ENCODE assay signal across 11 cellular contexts in genomic region chr7:49775065-49775948, GRCh38. TPM values are rescaled to one million over a fixed set of nuclear protein-coding genes. Genes with fewer than 3 reads are reported as not detected.
DNase-seq lines count a peak whose midpoint lies in the region; ATAC-seq, FAIRE-seq and TF ChIP-seq lines count a peak whose summit lies in the region.
"Had no signal": no experiment of that assay in that cellular context is flagged by ENCODE, and none has a peak within 500 bp of the region (broad histone marks: within the 10 kb centered on the region; RNA-seq: fewer than 3 reads in every experiment).

No MANE protein-coding gene starts in this region.

- POLR2A ChIA-PET in HepG2 (lab: Yijun Ruan, JAX), result no interaction called here

- no CpG with 5 or more reads among the region's 106 CpGs for WGBS in H9 (ENCODE audit: extremely low coverage, insufficient read length, low lambda C conversion rate)
- whole genome bisulfite sequencing in HepG2 (ENCODE audit: low lambda C conversion rate), result 46% methylated on average over 23 of the region's 106 CpGs

- no peak overlapping the region for H4K91ac ChIP-seq in H9 (ENCODE audit: insufficient read length, low read depth, low read length)

- H3K79me2 ChIP-seq in H9 (ENCODE audit: insufficient read depth, low read length), result no peaks in the 10 kb centered on the region
- no peaks in the 10 kb centered on the region for H3K79me2 ChIP-seq in HepG2 (ENCODE audit: insufficient read depth, low read length)

- H3K36me3 ChIP-seq in colonic mucosa (no peaks in the 10 kb centered on the region), HepG2 (replicated peaks in 1 of 2; ENCODE audit: control insufficient read depth in 1 of 2, insufficient read depth in 2 of 2, low read length in 2 of 2) (no peaks in the 10 kb centered on the region)
- H3K36me3 ChIP-seq: SJSA1 had no signal

- TF ChIP-seq POLR2A in HepG2 (IDR thresholded peaks at IDR 0.05; ENCODE audit: insufficient read depth in 1 of 2, low read depth in 2 of 2, low read length in 2 of 2), result no peak

- H3K4me2 ChIP-seq in H9 (ENCODE audit: insufficient read depth, insufficient read length, low read length) (peak overlapping the region; percentile 93), HepG2 (ENCODE audit: low read depth, low read length) (no peak overlapping the region)

- H3K9ac ChIP-seq in H9 (ENCODE audit: extremely low read depth, insufficient read length, low read length), result no peak overlapping the region
- peak overlapping the region; percentile 19 to 33 for H3K9ac ChIP-seq in colonic mucosa (ENCODE audit: low read depth in 2 of 2, low read length in 2 of 2)
- no peak overlapping the region for H3K9ac ChIP-seq in HepG2 (ENCODE audit: insufficient read depth, low read depth, low read length)

- no peak overlapping the region for H2BK5ac ChIP-seq in H9 (ENCODE audit: insufficient read length, low read length)

- H3K9me3 Mint-ChIP-seq in H9, result peaks cover 0 to 3% of the 10 kb centered on the region in 2 experiments; a peak in 1 of 5 replicates

- DNase-seq in H9, result peak; percentile 49
- no peak for DNase-seq in colonic mucosa
- DNase-seq in HepG2 (ENCODE audit: low spot score), result no peak
- no peak for DNase-seq in stimulated activated naive CD8-positive, alpha-beta T cell treated with anti-CD3 and anti-CD28 coated beads, Interleukin-15, Interleukin-2, amounts not matched to agents 100 U/mL and 50 U/mL, for 24 hours
- no peak for DNase-seq in NCI-H2107 (lab: John Stamatoyannopoulos, UW)
- no peak for DNase-seq in NCI-H2196 (lab: John Stamatoyannopoulos, UW; ENCODE audit: unreplicated experiment)
- no peak for DNase-seq in NCI-H1105 (lab: John Stamatoyannopoulos, UW)
- DNase-seq: HFFc6 had no signal

- H3K79me1 ChIP-seq in H9 (ENCODE audit: insufficient read depth, low read depth, low read length, poor library complexity, severe bottlenecking), result no peaks in the 10 kb centered on the region

- no peak for TF ChIP-seq EP300 in HepG2 (IDR thresholded peaks at IDR 0.05; ENCODE audit: low read depth in 2 of 2, low read length in 2 of 2)
- TF ChIP-seq EP300 in HepG2 (CRISPR knock-in tag; IDR thresholded peaks at IDR 0.05; ENCODE audit: borderline replicate concordance), result no peak

- CTCF ChIA-PET in HepG2 (lab: Yijun Ruan, JAX; ENCODE audit: low intra/inter-chr PET ratio, low total read pairs), result no interaction called here

- H3K56ac ChIP-seq in H9 (ENCODE audit: insufficient read length, low read depth, low read length), result no peak overlapping the region

- in situ Hi-C loops in HepG2 (cut with HindIII; ENCODE audit: extremely low pct_ligation_motif_present, low pct_unique_long_range_greater_than_20kb), result no loop called here

- peaks cover 36% of the 10 kb centered on the region for H3K27me3 ChIP-seq in H9 (ENCODE audit: insufficient read depth, low read length)
- H3K27me3 ChIP-seq in colonic mucosa, result peaks cover 35% of the 10 kb centered on the region
- peaks cover 1 to 21% of the 10 kb centered on the region in 2 experiments; a peak in 3 of 5 replicates for H3K27me3 ChIP-seq in HepG2 (ENCODE audit: control insufficient read depth in 1 of 2, insufficient read depth in 2 of 2, low read length in 2 of 2)

- no peak overlapping the region; the same call in 1 of the 2 replicates for H3K14ac ChIP-seq in H9 (ENCODE audit: insufficient read depth, low read length)

- no peak overlapping the region for H3K23ac ChIP-seq in H9 (ENCODE audit: insufficient read length, low read depth, low read length)

- no peak for TF ChIP-seq RAD21 in HepG2 (CRISPR knock-in tag; IDR thresholded peaks at IDR 0.05)

- no peak overlapping the region for H2BK120ac ChIP-seq in H9 (ENCODE audit: low read depth, low read length, poor library complexity, severe bottlenecking)

- no peak overlapping the region for H3K4ac ChIP-seq in H9 (ENCODE audit: low read depth, low read length)

- H3K27ac ChIP-seq in H9 (ENCODE audit: insufficient read length, low read depth, low read length), result no peak overlapping the region
- no peak overlapping the region for H3K27ac ChIP-seq in colonic mucosa
- no peak overlapping the region for H3K27ac ChIP-seq in HepG2 (ENCODE audit: extremely low read length, insufficient read depth, low read length)
- H3K27ac ChIP-seq: SJSA1 had no signal

- ATAC-seq in HepG2, result peak; percentile 47; the same call in 2 of the 3 replicates
- peak; percentile 11 for ATAC-seq in stimulated activated naive CD8-positive, alpha-beta T cell treated with anti-CD3 and anti-CD28 coated beads, Interleukin-15, Interleukin-2, amounts not matched to agents 100 U/mL and 50 U/mL, for 24 hours
- no peak for ATAC-seq in HG03439 (IDR thresholded peaks at IDR 0.05; ENCODE audit: unreplicated experiment)

- intact Hi-C loops in colonic mucosa (cut with DNase I) (no loop called here), HepG2 (cut with micrococcal nuclease; ENCODE audit: unreplicated experiment) (no loop called here)

- H3K23me2 ChIP-seq in H9 (ENCODE audit: insufficient read length, low read depth, low read length, poor library complexity, severe bottlenecking), result peaks cover 26% of the 10 kb centered on the region

- no peaks in the 10 kb centered on the region for H4K20me1 ChIP-seq in H9 (ENCODE audit: control insufficient read depth, insufficient read depth, insufficient read length)
- H4K20me1 ChIP-seq in HepG2 (ENCODE audit: insufficient read depth, low read length), result no peaks in the 10 kb centered on the region

- peak overlapping the region; percentile 45 for H3K4me3 ChIP-seq in colonic mucosa
- H3K4me3 ChIP-seq in HepG2 (replicated peaks in 1 of 3; ENCODE audit: insufficient read depth in 1 of 3, low read depth in 2 of 3, low read length in 3 of 3), result no peak overlapping the region
- H3K4me3 ChIP-seq: SJSA1 had no signal

- H3K4me1 Mint-ChIP-seq in H9, result peaks cover 11 to 16% of the 10 kb centered on the region in 2 experiments

- H3K36me3 Mint-ChIP-seq in H9 (ENCODE audit: insufficient read depth in 1 of 3, low read depth in 3 of 3), result peaks cover 0 to 4% (median 0%) of the 10 kb centered on the region in 3 experiments; a peak in 2 of 7 replicates

- peak overlapping the region; percentile 64 to 90 for H3K4me3 Mint-ChIP-seq in H9
- H3K4me3 Mint-ChIP-seq: HFFc6 had no signal

- H3T11ph ChIP-seq in H9 (ENCODE audit: low read length), result no peak overlapping the region

- peaks cover 72% of the 10 kb centered on the region for H3K27me3 Mint-ChIP-seq in H9 (ENCODE audit: low read depth)

- no TSS peak for BruUV-seq in HepG2 (replicated peaks; lab: Mats Ljungman, UMichigan)

- H3K9me3 ChIP-seq in H9 (ENCODE audit: control insufficient read depth, low read depth, low read length) (no peaks in the 10 kb centered on the region), colonic mucosa (no peaks in the 10 kb centered on the region), HepG2 (ENCODE audit: low read length) (no peaks in the 10 kb centered on the region)

- no peak overlapping the region for H2BK12ac ChIP-seq in H9 (ENCODE audit: insufficient read length, low read depth, low read length)

- H3K27ac Mint-ChIP-seq in H9, result peak overlapping the region in 1 of 3 experiments; percentile 65; a peak in 1 of 7 replicates
- H3K27ac Mint-ChIP-seq: HFFc6 had no signal

- no peak overlapping the region for H4K5ac ChIP-seq in H9 (ENCODE audit: insufficient read length, low read depth, low read length)

- no peak overlapping the region for H2BK20ac ChIP-seq in H9 (ENCODE audit: low read depth, low read length, poor library complexity, severe bottlenecking)

- H2BK15ac ChIP-seq in H9 (ENCODE audit: low read depth, low read length), result no peak overlapping the region

- H3K4me1 ChIP-seq in H9 (ENCODE audit: insufficient read depth, low read length), result no peaks in the 10 kb centered on the region
- no peaks in the 10 kb centered on the region for H3K4me1 ChIP-seq in colonic mucosa
- no peaks in the 10 kb centered on the region for H3K4me1 ChIP-seq in HepG2 (ENCODE audit: insufficient read depth, low read length)
- H3K4me1 ChIP-seq: SJSA1 had no signal

- TF ChIP-seq CTCF in H9 (conservative IDR thresholded peaks at IDR 0.05), result no peak
- TF ChIP-seq CTCF in colonic mucosa (IDR thresholded peaks at IDR 0.05), result no peak
- TF ChIP-seq CTCF in HepG2 (CRISPR knock-in tag; IDR thresholded peaks at IDR 0.05), result no peak

- H3K18ac ChIP-seq in H9 (ENCODE audit: insufficient read length, low read depth, low read length), result no peak overlapping the region

- no peak for FAIRE-seq in HepG2 (lab: Jason Lieb, UNC)
- FAIRE-seq: endothelial cell of umbilical vein had no signal

- H4K8ac ChIP-seq in H9 (replicated peaks; ENCODE audit: insufficient read length, low read depth, low read length), result no peak overlapping the region

- H2AFZ ChIP-seq in H9 (ENCODE audit: low read length), result no peak overlapping the region
- H2AFZ ChIP-seq in HepG2 (ENCODE audit: low read length), result no peak overlapping the region

- H2AK5ac ChIP-seq in H9 (ENCODE audit: insufficient read length, low read length), result no peak overlapping the region

RNA-seq across cellular contexts. Expression of gene VWC2, which starts 1.9 kb away (rescaled TPM):
- 0.02 TPM in 2 replicates for total RNA-seq in H9 (2021)
- under 1 TPM; 0.08 to 0.10 TPM for total RNA-seq in colonic mucosa
- not detected in 2 replicates for total RNA-seq in HepG2 (2016; rRNA removed; fragmentation: Illumina TruSeq; extraction: Trizol)
- not detected in 2 replicates for total RNA-seq in HepG2 (2016; cell fraction: cytosol; rRNA removed; fragmentation: Illumina TruSeq; extraction: Trizol; ENCODE audit: low read depth)
- total RNA-seq in HepG2 (2016; cell fraction: insoluble cytoplasmic fraction; rRNA removed; fragmentation: Illumina TruSeq; extraction: Trizol), result not detected in 2 replicates
- total RNA-seq in HepG2 (2016; cell fraction: membrane; rRNA removed; fragmentation: Illumina TruSeq; extraction: Trizol), result not detected in 2 replicates
- total RNA-seq in HepG2 (2016; cell fraction: nucleus; rRNA removed; fragmentation: Illumina TruSeq; extraction: Trizol), result not detected in 2 replicates
- not detected in 2 replicates for polyA plus RNA-seq in HepG2 (2011; rRNA removed)
- not detected in 2 replicates for polyA plus RNA-seq in HepG2 (2011; cell fraction: cytosol; rRNA removed)
- polyA plus RNA-seq in HepG2 (2011; cell fraction: nucleus; rRNA removed), result not detected in 2 replicates
- polyA plus RNA-seq in HepG2 (2012), result not detected in 2 replicates
- not detected in 2 replicates for polyA plus RNA-seq in HepG2 (2016; cell fraction: cytosol; fragmentation: Illumina TruSeq; extraction: Trizol; ENCODE audit: low read depth)
- polyA plus RNA-seq in HepG2 (2016; cell fraction: insoluble cytoplasmic fraction; fragmentation: Illumina TruSeq; extraction: Trizol; ENCODE audit: low read depth), result not detected in 2 replicates
- not detected in 2 replicates for polyA plus RNA-seq in HepG2 (2016; cell fraction: membrane; fragmentation: Illumina TruSeq; extraction: Trizol; ENCODE audit: low read depth)
- polyA plus RNA-seq in HepG2 (2016; cell fraction: nucleus; fragmentation: Illumina TruSeq; extraction: Trizol; ENCODE audit: insufficient read depth, low read depth), result not detected in 2 replicates
- polyA minus RNA-seq in HepG2 (2011; rRNA and poly(A)+ RNA removed; ENCODE audit: low replicate concordance), result not detected in 2 replicates
- not detected in 2 replicates for polyA minus RNA-seq in HepG2 (2011; cell fraction: cytosol; rRNA and poly(A)+ RNA removed)
- not detected in 2 replicates for polyA minus RNA-seq in HepG2 (2011; cell fraction: nucleus; rRNA and poly(A)+ RNA removed)
- total RNA-seq: endothelial cell of umbilical vein, HFFc6, SJSA1 had no signal
- polyA plus RNA-seq: endothelial cell of umbilical vein had no signal

Comparison
In these comparisons a context has a peak if more than half of its experiments do, and no peak if none do; other contexts are left out.
1. H3K9ac ChIP-seq: peak in colonic mucosa (2 of 2); none in H9 (single experiment) and HepG2 (single experiment).